Comparison of ENCODE assay signal across 13 cellular contexts in the genomic region with DNA sequence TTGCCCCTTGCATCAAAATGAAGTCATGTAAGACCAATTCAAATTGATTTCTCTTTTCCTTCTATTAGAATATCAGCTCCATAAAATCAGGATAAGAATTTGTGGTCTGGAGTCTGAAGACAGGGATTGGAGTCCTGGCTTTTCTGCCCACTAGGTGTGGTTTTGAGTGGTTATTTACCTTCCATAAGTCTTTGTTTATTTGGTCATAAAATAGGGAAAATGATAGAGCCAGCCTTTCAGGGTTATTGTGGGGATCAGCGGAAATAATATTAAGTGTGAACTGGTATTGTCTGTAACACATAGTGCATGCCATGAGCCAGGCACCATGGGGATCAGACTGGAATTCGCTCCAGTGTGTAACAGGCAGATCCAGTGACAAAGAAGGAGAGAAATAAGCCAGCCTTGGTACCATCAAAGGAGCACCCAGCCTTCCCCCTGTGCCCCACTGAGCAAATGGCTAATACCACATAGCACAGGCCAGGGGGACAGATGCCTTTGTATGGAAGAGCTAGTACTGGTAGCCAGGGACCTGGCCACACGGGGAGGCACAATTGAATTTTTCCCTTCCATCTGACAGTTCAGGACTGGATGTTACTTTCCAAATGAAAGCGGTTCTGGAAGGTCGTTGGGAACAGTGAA.
DNase-seq lines count a peak whose midpoint lies in the region; ATAC-seq and TF ChIP-seq lines count a peak whose summit lies in the region.
"Had no signal": no experiment of that assay in that cellular context is flagged by ENCODE, and none has a peak within 500 bp of the region (broad histone marks: within the 10 kb centered on the region; RNA-seq: fewer than 3 reads in every experiment).

No MANE protein-coding gene starts in this region.

- ATAC-seq in heart right ventricle = peak; percentile 9 to 76 (median 44)
- no peak for ATAC-seq in HG02970 (IDR thresholded peaks at IDR 0.05; ENCODE audit: low FRiP score, unreplicated experiment)
- no peak for ATAC-seq in GM18502 (IDR thresholded peaks at IDR 0.05; ENCODE audit: poor library complexity, unreplicated experiment)
- ATAC-seq: activated CD4-positive, alpha-beta T cell treated with anti-CD3 and anti-CD28 coated beads for 36 hours; stimulated activated effector memory CD8-positive, alpha-beta T cell treated with anti-CD3 and anti-CD28 coated beads, Interleukin-12 subunit alpha, Interleukin-12 subunit beta, amount 100 ng/mL, for 72 hours had no signal

- H3K36me3 ChIP-seq in SJSA1 = no peaks in the 10 kb centered on the region
- H3K36me3 ChIP-seq in heart right ventricle = no peaks in the 10 kb centered on the region
- H3K36me3 ChIP-seq in rectal smooth muscle tissue (ENCODE audit: control insufficient read depth, insufficient read depth, low read length) = no peaks in the 10 kb centered on the region
- H3K36me3 ChIP-seq: BLaER1 treated with 17β-estradiol and CSF1 and Interleukin-3, amounts not matched to agents 10 nM and 100 nM had no signal

- no peaks in the 10 kb centered on the region for H3K9me3 ChIP-seq in SJSA1 (replicated peaks)
- H3K9me3 ChIP-seq in heart right ventricle = no peaks in the 10 kb centered on the region

- H3K27ac ChIP-seq in SJSA1 = peak overlapping the region; percentile 88
- peak overlapping the region; percentile 65 to 92 (median 86) for H3K27ac ChIP-seq in heart right ventricle
- H3K27ac ChIP-seq in rectal smooth muscle tissue (ENCODE audit: low read depth, low read length) = peak overlapping the region; percentile 89
- H3K27ac ChIP-seq: BLaER1 treated with 17β-estradiol and CSF1 and Interleukin-3, amounts not matched to agents 10 nM and 100 nM had no signal

- no peak for TF ChIP-seq CTCF in heart right ventricle (IDR thresholded peaks at IDR 0.05)

- intact Hi-C loops in heart right ventricle (cut with DNase I) = no loop called here

- 51 to 63% methylated on average over 5 of the region's 5 CpGs for WGBS in heart right ventricle, 2 donors

- H3K9ac ChIP-seq in rectal smooth muscle tissue (ENCODE audit: low read length) = no peak overlapping the region
- H3K9ac ChIP-seq: BLaER1 treated with 17β-estradiol and CSF1 and Interleukin-3, amounts not matched to agents 10 nM and 100 nM had no signal

- no peaks in the 10 kb centered on the region for H3K27me3 ChIP-seq in SJSA1 (replicated peaks)
- H3K27me3 ChIP-seq in heart right ventricle = no peaks in the 10 kb centered on the region
- no peaks in the 10 kb centered on the region for H3K27me3 ChIP-seq in rectal smooth muscle tissue (ENCODE audit: control insufficient read depth, insufficient read depth, low read length)
- H3K27me3 ChIP-seq: BLaER1 treated with 17β-estradiol and CSF1 and Interleukin-3, amounts not matched to agents 10 nM and 100 nM had no signal

- H3K4me1 ChIP-seq in SJSA1 (replicated peaks) (peaks cover 33% of the 10 kb centered on the region), heart right ventricle (peaks cover 14 to 42% (median 24%) of the 10 kb centered on the region in 9 donors), rectal smooth muscle tissue (ENCODE audit: control insufficient read depth, insufficient read depth, low read length) (peaks cover 25% of the 10 kb centered on the region)
- H3K4me1 ChIP-seq: BLaER1 treated with 17β-estradiol and CSF1 and Interleukin-3, amounts not matched to agents 10 nM and 100 nM had no signal

- peak; percentile 29 for DNase-seq in Ammon's horn (ENCODE audit: low spot score)
- DNase-seq in SJSA1 (ENCODE audit: low read depth in 1 of 2, low spot score in 2 of 2) = no peak
- no peak for DNase-seq in heart right ventricle
- DNase-seq in AG20443 (ENCODE audit: low spot score) = no peak
- DNase-seq in dermis blood vessel endothelial cell = no peak
- DNase-seq: activated CD4-positive, alpha-beta T cell treated with anti-CD3 and anti-CD28 coated beads for 36 hours; activated naive CD4-positive, alpha-beta T cell treated with anti-CD3 and anti-CD28 coated beads, Interleukin-2, amount 50 U/mL, for 16 hours; NCI-H510A treated with DMSO at 0.1 percent for 48 hours had no signal

- H3K4me3 ChIP-seq in SJSA1 (no peak overlapping the region), heart right ventricle (no peak overlapping the region), rectal smooth muscle tissue (ENCODE audit: low read length) (no peak overlapping the region)
- H3K4me3 ChIP-seq: BLaER1 treated with 17β-estradiol and CSF1 and Interleukin-3, amounts not matched to agents 10 nM and 100 nM had no signal

Comparison
In these comparisons a context has a peak if more than half of its experiments do, and no peak if none do; other contexts are left out.
1. ATAC-seq: peak in heart right ventricle (8 of 8); none in HG02970 (single experiment) and GM18502 (single experiment).
2. Peak in every context shown above with its lines, with median percentiles within 50 percentile points of each other: H3K27ac ChIP-seq.